8 cellular contexts compared by ENCODE assay signal in genomic region chr9:134327671-134328231, GRCh38. TPM values are rescaled to one million over a fixed set of nuclear protein-coding genes. Genes with fewer than 3 reads are reported as not detected.
DNase-seq lines count a peak whose midpoint lies in the region; ATAC-seq and TF ChIP-seq lines count a peak whose summit lies in the region.
"Had no signal": no experiment of that assay in that cellular context is flagged by ENCODE, and none has a peak within 500 bp of the region (broad histone marks: within the 10 kb centered on the region; RNA-seq: fewer than 3 reads in every experiment).

No MANE protein-coding gene starts in this region.

- H3K36me3 ChIP-seq in liver (ENCODE audit: control insufficient read depth in 4 of 4, insufficient read depth in 3 of 4, low read depth in 1 of 4, low read length in 3 of 4), result no peaks in the 10 kb centered on the region

- H3K4me3 ChIP-seq in LNCaP clone FGC (ENCODE audit: low read depth, low read length), result peak overlapping the region; percentile 79
- peak overlapping the region; percentile 81 to 93 (median 87) for H3K4me3 ChIP-seq in liver (ENCODE audit: low read depth in 1 of 3, low read length in 3 of 3)

- H3K4me1 ChIP-seq in liver (ENCODE audit: control insufficient read depth in 4 of 4, insufficient read depth in 4 of 4, low read length in 3 of 4), result peaks cover 29 to 66% (median 51%) of the 10 kb centered on the region in 4 donors

- peak overlapping the region; percentile 98 to 100 for H3K9ac ChIP-seq in liver (ENCODE audit: low read depth in 1 of 2, low read length in 2 of 2)

- H3K27ac ChIP-seq in caudate nucleus (ENCODE audit: low read depth, low read length), result peak overlapping the region; percentile 70
- peak overlapping the region; percentile 72 to 99 for H3K27ac ChIP-seq in liver (ENCODE audit: low read depth in 1 of 2, low read length in 2 of 2)
- H3K27ac ChIP-seq in temporal lobe (ENCODE audit: low read depth, low read length), result peak overlapping the region; percentile 77

- no peak for ATAC-seq in HG02852 (IDR thresholded peaks at IDR 0.05; ENCODE audit: unreplicated experiment)

- DNase-seq in LNCaP clone FGC (ENCODE audit: low read depth), result no peak
- DNase-seq in caudate nucleus (lab: John Stamatoyannopoulos, UW), result no peak
- no peak for DNase-seq in NCI-H2107 (lab: John Stamatoyannopoulos, UW)
- no peak for DNase-seq in amniotic stem cell (lab: John Stamatoyannopoulos, UW)
- DNase-seq: NCI-H526 had no signal

- no peak for TF ChIP-seq RAD21 in liver (IDR thresholded peaks at IDR 0.05)

- H3K27me3 ChIP-seq in liver (ENCODE audit: control insufficient read depth in 4 of 4, insufficient read depth in 4 of 4, low read length in 3 of 4), result no peaks in the 10 kb centered on the region

- TF ChIP-seq CTCF in LNCaP clone FGC (IDR thresholded peaks at IDR 0.05; ENCODE audit: control insufficient read depth, extremely low read depth, insufficient read depth), result no peak
- TF ChIP-seq CTCF in liver (IDR thresholded peaks at IDR 0.05; ENCODE audit: low read depth, low read length, missing input control), result no peak

- no peaks in the 10 kb centered on the region for H3K9me3 ChIP-seq in liver (ENCODE audit: control insufficient read depth in 4 of 4, low read length in 3 of 4)

- WGBS in liver, result 14% methylated on average over 10 of the region's 10 CpGs

TF ChIP-seq in liver, 16 proteins besides CTCF, POLR2A, EP300 and RAD21:
- no peak for TF ChIP-seq NR2F2 (IDR thresholded peaks at IDR 0.05)
- no peak for TF ChIP-seq GABPA (IDR thresholded peaks at IDR 0.05 in 1 of 2, conservative IDR thresholded peaks at IDR 0.05 in 1 of 2)
- no peak for TF ChIP-seq JUND (IDR thresholded peaks at IDR 0.05)
- TF ChIP-seq SP1 (IDR thresholded peaks at IDR 0.05), result no peak
- TF ChIP-seq, protein P1, sequence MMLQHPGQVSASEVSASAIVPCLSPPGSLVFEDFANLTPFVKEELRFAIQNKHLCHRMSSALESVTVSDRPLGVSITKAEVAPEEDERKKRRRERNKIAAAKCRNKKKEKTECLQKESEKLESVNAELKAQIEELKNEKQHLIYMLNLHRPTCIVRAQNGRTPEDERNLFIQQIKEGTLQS (IDR thresholded peaks at IDR 0.05), result no peak
- TF ChIP-seq, protein P2, sequence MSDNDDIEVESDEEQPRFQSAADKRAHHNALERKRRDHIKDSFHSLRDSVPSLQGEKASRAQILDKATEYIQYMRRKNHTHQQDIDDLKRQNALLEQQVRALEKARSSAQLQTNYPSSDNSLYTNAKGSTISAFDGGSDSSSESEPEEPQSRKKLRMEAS (IDR thresholded peaks at IDR 0.05), result no peak
- TF ChIP-seq RXRA (IDR thresholded peaks at IDR 0.05), result no peak
- no peak for TF ChIP-seq EGR1 (IDR thresholded peaks at IDR 0.05; ENCODE audit: low read depth in 2 of 2)
- no peak for TF ChIP-seq TAF1 (conservative IDR thresholded peaks at IDR 0.05)
- TF ChIP-seq, protein P3, sequence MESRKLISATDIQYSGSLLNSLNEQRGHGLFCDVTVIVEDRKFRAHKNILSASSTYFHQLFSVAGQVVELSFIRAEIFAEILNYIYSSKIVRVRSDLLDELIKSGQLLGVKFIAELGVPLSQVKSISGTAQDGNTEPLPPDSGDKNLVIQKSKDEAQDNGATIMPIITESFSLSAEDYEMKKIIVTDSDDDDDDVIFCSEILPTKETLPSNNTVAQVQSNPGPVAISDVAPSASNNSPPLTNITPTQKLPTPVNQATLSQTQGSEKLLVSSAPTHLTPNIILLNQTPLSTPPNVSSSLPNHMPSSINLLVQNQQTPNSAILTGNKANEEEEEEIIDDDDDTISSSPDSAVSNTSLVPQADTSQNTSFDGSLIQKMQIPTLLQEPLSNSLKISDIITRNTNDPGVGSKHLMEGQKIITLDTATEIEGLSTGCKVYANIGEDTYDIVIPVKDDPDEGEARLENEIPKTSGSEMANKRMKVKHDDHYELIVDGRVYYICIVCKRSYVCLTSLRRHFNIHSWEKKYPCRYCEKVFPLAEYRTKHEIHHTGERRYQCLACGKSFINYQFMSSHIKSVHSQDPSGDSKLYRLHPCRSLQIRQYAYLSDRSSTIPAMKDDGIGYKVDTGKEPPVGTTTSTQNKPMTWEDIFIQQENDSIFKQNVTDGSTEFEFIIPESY (IDR thresholded peaks at IDR 0.05), result no peak
- TF ChIP-seq FOXA1 (IDR thresholded peaks at IDR 0.05), result no peak
- TF ChIP-seq HNF4A (conservative IDR thresholded peaks at IDR 0.05), result no peak
- TF ChIP-seq FOXA2 (IDR thresholded peaks at IDR 0.05), result no peak
- TF ChIP-seq, protein P4, sequence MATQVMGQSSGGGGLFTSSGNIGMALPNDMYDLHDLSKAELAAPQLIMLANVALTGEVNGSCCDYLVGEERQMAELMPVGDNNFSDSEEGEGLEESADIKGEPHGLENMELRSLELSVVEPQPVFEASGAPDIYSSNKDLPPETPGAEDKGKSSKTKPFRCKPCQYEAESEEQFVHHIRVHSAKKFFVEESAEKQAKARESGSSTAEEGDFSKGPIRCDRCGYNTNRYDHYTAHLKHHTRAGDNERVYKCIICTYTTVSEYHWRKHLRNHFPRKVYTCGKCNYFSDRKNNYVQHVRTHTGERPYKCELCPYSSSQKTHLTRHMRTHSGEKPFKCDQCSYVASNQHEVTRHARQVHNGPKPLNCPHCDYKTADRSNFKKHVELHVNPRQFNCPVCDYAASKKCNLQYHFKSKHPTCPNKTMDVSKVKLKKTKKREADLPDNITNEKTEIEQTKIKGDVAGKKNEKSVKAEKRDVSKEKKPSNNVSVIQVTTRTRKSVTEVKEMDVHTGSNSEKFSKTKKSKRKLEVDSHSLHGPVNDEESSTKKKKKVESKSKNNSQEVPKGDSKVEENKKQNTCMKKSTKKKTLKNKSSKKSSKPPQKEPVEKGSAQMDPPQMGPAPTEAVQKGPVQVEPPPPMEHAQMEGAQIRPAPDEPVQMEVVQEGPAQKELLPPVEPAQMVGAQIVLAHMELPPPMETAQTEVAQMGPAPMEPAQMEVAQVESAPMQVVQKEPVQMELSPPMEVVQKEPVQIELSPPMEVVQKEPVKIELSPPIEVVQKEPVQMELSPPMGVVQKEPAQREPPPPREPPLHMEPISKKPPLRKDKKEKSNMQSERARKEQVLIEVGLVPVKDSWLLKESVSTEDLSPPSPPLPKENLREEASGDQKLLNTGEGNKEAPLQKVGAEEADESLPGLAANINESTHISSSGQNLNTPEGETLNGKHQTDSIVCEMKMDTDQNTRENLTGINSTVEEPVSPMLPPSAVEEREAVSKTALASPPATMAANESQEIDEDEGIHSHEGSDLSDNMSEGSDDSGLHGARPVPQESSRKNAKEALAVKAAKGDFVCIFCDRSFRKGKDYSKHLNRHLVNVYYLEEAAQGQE (IDR thresholded peaks at IDR 0.05), result no peak
- TF ChIP-seq HNF4G (IDR thresholded peaks at IDR 0.05), result no peak
- no peak for TF ChIP-seq YY1 (IDR thresholded peaks at IDR 0.05)

RNA-seq across cellular contexts. Expression of gene RXRA, which starts 1.5 kb away (rescaled TPM):
- total RNA-seq in liver (100 to 1,000 TPM in 1 of 2 donors, 10 to 100 TPM in 1; 41.5 to 116 TPM), temporal lobe (5.4 TPM)
- polyA plus RNA-seq in liver, result 100 to 1,000 TPM in 1 of 2 donors, 10 to 100 TPM in 1; 46.8 to 101 TPM
